Comparison of ENCODE assay signal across 1 cellular context in the genomic region with DNA sequence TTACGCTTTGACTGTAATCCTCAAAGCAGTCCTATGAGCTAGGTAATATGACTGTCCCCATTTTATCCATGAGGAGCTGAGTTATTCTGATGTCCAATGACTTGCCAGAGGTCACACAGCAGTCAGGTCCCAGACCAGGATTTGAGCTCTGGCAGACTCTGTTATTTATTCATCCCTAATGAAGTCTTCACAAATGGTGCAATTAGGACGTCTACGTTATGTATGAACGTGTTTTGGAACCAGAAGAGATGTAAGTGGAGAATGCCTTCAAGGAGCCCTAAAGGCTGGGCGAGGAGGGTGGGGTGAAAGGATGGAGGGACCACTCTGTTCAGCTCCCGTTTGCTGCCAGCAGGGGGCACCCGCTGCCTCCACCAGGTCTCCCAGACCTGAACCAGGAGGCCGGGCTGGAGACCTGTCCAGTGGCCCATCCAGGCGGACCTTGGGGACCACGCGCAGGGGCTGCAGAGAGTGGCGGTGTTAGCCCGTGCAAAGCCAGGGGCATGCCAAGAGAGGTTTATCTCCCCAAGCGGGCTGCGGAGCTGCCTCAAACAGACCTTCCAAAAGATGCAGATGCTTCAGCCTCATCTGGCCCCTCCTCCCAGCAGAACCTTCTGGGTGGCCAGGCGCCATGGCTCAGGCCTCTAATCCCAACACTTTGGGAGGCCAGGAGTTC.
A peak's percentile ranks its signal among the peaks of the same experiment; 100 is the strongest.
TF ChIP-seq lines count a peak whose summit lies in the region.

No MANE protein-coding gene starts in this region.

TF ChIP-seq in HepG2, 621 proteins besides CTCF, POLR2A, EP300 and RAD21 (continued from another document and continues in another):
- TF ChIP-seq, protein P1, sequence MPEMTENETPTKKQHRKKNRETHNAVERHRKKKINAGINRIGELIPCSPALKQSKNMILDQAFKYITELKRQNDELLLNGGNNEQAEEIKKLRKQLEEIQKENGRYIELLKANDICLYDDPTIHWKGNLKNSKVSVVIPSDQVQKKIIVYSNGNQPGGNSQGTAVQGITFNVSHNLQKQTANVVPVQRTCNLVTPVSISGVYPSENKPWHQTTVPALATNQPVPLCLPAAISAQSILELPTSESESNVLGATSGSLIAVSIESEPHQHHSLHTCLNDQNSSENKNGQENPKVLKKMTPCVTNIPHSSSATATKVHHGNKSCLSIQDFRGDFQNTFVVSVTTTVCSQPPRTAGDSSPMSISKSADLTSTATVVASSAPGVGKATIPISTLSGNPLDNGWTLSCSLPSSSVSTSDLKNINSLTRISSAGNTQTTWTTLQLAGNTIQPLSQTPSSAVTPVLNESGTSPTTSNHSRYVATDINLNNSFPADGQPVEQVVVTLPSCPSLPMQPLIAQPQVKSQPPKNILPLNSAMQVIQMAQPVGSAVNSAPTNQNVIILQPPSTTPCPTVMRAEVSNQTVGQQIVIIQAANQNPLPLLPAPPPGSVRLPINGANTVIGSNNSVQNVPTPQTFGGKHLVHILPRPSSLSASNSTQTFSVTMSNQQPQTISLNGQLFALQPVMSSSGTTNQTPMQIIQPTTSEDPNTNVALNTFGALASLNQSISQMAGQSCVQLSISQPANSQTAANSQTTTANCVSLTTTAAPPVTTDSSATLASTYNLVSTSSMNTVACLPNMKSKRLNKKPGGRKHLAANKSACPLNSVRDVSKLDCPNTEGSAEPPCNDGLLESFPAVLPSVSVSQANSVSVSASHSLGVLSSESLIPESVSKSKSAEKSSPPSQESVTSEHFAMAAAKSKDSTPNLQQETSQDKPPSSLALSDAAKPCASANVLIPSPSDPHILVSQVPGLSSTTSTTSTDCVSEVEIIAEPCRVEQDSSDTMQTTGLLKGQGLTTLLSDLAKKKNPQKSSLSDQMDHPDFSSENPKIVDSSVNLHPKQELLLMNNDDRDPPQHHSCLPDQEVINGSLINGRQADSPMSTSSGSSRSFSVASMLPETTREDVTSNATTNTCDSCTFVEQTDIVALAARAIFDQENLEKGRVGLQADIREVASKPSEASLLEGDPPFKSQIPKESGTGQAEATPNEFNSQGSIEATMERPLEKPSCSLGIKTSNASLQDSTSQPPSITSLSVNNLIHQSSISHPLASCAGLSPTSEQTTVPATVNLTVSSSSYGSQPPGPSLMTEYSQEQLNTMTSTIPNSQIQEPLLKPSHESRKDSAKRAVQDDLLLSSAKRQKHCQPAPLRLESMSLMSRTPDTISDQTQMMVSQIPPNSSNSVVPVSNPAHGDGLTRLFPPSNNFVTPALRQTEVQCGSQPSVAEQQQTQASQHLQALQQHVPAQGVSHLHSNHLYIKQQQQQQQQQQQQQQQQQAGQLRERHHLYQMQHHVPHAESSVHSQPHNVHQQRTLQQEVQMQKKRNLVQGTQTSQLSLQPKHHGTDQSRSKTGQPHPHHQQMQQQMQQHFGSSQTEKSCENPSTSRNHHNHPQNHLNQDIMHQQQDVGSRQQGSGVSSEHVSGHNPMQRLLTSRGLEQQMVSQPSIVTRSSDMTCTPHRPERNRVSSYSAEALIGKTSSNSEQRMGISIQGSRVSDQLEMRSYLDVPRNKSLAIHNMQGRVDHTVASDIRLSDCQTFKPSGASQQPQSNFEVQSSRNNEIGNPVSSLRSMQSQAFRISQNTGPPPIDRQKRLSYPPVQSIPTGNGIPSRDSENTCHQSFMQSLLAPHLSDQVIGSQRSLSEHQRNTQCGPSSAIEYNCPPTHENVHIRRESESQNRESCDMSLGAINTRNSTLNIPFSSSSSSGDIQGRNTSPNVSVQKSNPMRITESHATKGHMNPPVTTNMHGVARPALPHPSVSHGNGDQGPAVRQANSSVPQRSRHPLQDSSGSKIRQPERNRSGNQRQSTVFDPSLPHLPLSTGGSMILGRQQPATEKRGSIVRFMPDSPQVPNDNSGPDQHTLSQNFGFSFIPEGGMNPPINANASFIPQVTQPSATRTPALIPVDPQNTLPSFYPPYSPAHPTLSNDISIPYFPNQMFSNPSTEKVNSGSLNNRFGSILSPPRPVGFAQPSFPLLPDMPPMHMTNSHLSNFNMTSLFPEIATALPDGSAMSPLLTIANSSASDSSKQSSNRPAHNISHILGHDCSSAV (CRISPR knock-in tag; IDR thresholded peaks at IDR 0.05; ENCODE audit: borderline replicate concordance): no peak
- TF ChIP-seq HNF4A (CRISPR knock-in tag; IDR thresholded peaks at IDR 0.05): no peak
- TF ChIP-seq ZNF335 (CRISPR knock-in tag; IDR thresholded peaks at IDR 0.05): 0 out of 2 replicates have a peak, but pooled peaks have one; percentile 46
- TF ChIP-seq, protein P2, sequence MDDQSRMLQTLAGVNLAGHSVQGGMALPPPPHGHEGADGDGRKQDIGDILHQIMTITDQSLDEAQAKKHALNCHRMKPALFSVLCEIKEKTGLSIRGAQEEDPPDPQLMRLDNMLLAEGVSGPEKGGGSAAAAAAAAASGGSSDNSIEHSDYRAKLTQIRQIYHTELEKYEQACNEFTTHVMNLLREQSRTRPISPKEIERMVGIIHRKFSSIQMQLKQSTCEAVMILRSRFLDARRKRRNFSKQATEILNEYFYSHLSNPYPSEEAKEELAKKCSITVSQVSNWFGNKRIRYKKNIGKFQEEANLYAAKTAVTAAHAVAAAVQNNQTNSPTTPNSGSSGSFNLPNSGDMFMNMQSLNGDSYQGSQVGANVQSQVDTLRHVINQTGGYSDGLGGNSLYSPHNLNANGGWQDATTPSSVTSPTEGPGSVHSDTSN (CRISPR knock-in tag; IDR thresholded peaks at IDR 0.05; ENCODE audit: borderline replicate concordance): no peak
- peak; percentile 81; the same call in 1 of the 2 replicates for TF ChIP-seq GLI4 (CRISPR knock-in tag; IDR thresholded peaks at IDR 0.05; ENCODE audit: borderline replicate concordance)
- TF ChIP-seq TARDBP (CRISPR knock-in tag; IDR thresholded peaks at IDR 0.05): no peak
- TF ChIP-seq, protein P3, sequence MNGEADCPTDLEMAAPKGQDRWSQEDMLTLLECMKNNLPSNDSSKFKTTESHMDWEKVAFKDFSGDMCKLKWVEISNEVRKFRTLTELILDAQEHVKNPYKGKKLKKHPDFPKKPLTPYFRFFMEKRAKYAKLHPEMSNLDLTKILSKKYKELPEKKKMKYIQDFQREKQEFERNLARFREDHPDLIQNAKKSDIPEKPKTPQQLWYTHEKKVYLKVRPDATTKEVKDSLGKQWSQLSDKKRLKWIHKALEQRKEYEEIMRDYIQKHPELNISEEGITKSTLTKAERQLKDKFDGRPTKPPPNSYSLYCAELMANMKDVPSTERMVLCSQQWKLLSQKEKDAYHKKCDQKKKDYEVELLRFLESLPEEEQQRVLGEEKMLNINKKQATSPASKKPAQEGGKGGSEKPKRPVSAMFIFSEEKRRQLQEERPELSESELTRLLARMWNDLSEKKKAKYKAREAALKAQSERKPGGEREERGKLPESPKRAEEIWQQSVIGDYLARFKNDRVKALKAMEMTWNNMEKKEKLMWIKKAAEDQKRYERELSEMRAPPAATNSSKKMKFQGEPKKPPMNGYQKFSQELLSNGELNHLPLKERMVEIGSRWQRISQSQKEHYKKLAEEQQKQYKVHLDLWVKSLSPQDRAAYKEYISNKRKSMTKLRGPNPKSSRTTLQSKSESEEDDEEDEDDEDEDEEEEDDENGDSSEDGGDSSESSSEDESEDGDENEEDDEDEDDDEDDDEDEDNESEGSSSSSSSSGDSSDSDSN (CRISPR knock-in tag; IDR thresholded peaks at IDR 0.05): peak; percentile 62
- no peak for TF ChIP-seq NR3C1 (CRISPR knock-in tag; IDR thresholded peaks at IDR 0.05)
- TF ChIP-seq PCBP2 (optimal IDR thresholded peaks at IDR 0.05; ENCODE audit: low read depth, low read length, poor library complexity, severe bottlenecking): no peak
- TF ChIP-seq SKI (IDR thresholded peaks at IDR 0.05; ENCODE audit: partially characterized antibody): no peak
- TF ChIP-seq RELA (CRISPR knock-in tag; IDR thresholded peaks at IDR 0.05): no peak
- 0 out of 2 replicates have a peak, but pooled peaks have one; percentile 67 for TF ChIP-seq ZBTB42 (CRISPR knock-in tag; IDR thresholded peaks at IDR 0.05)
- TF ChIP-seq, protein P4, sequence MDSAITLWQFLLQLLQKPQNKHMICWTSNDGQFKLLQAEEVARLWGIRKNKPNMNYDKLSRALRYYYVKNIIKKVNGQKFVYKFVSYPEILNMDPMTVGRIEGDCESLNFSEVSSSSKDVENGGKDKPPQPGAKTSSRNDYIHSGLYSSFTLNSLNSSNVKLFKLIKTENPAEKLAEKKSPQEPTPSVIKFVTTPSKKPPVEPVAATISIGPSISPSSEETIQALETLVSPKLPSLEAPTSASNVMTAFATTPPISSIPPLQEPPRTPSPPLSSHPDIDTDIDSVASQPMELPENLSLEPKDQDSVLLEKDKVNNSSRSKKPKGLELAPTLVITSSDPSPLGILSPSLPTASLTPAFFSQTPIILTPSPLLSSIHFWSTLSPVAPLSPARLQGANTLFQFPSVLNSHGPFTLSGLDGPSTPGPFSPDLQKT (CRISPR knock-in tag; IDR thresholded peaks at IDR 0.05; ENCODE audit: borderline replicate concordance): no peak
- TF ChIP-seq ZNF652 (CRISPR knock-in tag; IDR thresholded peaks at IDR 0.05; ENCODE audit: borderline replicate concordance, low read depth): no peak
- no peak for TF ChIP-seq TCF12 (IDR thresholded peaks at IDR 0.05)
- TF ChIP-seq TCF12 (CRISPR knock-in tag; IDR thresholded peaks at IDR 0.05): no peak
- TF ChIP-seq POLR2G (IDR thresholded peaks at IDR 0.05; ENCODE audit: low read depth, low read length): no peak
- TF ChIP-seq ZNF354B (CRISPR knock-in tag; IDR thresholded peaks at IDR 0.05): no peak
- no peak for TF ChIP-seq ZNF777 (CRISPR knock-in tag; IDR thresholded peaks at IDR 0.05)
- TF ChIP-seq, protein P5, sequence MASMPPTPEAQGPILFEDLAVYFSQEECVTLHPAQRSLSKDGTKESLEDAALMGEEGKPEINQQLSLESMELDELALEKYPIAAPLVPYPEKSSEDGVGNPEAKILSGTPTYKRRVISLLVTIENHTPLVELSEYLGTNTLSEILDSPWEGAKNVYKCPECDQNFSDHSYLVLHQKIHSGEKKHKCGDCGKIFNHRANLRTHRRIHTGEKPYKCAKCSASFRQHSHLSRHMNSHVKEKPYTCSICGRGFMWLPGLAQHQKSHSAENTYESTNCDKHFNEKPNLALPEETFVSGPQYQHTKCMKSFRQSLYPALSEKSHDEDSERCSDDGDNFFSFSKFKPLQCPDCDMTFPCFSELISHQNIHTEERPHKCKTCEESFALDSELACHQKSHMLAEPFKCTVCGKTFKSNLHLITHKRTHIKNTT (CRISPR knock-in tag; IDR thresholded peaks at IDR 0.05): no peak
- no peak for TF ChIP-seq ZNF792 (CRISPR knock-in tag; IDR thresholded peaks at IDR 0.05)
- TF ChIP-seq, protein P6, sequence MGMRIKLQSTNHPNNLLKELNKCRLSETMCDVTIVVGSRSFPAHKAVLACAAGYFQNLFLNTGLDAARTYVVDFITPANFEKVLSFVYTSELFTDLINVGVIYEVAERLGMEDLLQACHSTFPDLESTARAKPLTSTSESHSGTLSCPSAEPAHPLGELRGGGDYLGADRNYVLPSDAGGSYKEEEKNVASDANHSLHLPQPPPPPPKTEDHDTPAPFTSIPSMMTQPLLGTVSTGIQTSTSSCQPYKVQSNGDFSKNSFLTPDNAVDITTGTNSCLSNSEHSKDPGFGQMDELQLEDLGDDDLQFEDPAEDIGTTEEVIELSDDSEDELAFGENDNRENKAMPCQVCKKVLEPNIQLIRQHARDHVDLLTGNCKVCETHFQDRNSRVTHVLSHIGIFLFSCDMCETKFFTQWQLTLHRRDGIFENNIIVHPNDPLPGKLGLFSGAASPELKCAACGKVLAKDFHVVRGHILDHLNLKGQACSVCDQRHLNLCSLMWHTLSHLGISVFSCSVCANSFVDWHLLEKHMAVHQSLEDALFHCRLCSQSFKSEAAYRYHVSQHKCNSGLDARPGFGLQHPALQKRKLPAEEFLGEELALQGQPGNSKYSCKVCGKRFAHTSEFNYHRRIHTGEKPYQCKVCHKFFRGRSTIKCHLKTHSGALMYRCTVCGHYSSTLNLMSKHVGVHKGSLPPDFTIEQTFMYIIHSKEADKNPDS (CRISPR knock-in tag; IDR thresholded peaks at IDR 0.05): no peak
- TF ChIP-seq ZNF282 (IDR thresholded peaks at IDR 0.05; ENCODE audit: partially characterized antibody): no peak
- TF ChIP-seq, protein P7, sequence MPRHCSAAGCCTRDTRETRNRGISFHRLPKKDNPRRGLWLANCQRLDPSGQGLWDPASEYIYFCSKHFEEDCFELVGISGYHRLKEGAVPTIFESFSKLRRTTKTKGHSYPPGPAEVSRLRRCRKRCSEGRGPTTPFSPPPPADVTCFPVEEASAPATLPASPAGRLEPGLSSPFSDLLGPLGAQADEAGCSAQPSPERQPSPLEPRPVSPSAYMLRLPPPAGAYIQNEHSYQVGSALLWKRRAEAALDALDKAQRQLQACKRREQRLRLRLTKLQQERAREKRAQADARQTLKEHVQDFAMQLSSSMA (CRISPR knock-in tag; IDR thresholded peaks at IDR 0.05): 0 out of 2 replicates have a peak, but pooled peaks have one; percentile 25
- no peak for TF ChIP-seq NFE2L1 (CRISPR knock-in tag; IDR thresholded peaks at IDR 0.05; ENCODE audit: borderline replicate concordance)
- no peak for TF ChIP-seq JUNB (CRISPR knock-in tag; IDR thresholded peaks at IDR 0.05; ENCODE audit: borderline replicate concordance)
